In the genomic region with DNA sequence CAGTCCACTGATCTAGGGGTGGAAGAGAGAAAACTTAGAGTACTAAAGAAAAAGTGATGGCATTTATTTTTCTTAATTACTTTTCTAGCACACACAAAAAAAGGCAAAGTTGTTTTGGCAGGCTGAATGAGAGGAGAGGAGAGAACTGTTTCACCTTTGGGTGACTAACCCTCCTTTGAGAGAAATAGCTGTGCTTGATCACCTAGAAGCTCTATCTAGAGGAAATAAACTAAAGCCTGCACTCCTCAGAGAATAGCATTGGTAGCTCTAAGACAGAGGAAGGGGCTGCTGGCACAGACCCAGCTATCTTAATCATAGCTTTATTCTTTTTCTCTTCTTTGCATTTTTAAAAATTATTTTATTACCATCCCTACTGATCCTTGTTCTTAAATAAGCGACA, we compare ENCODE assay signal across 19 cellular contexts. TPM values are rescaled to one million over a fixed set of nuclear protein-coding genes. Genes with fewer than 3 reads are reported as not detected.
DNase-seq lines count a peak whose midpoint lies in the region; ATAC-seq lines count a peak whose summit lies in the region.
"Had no signal": no experiment of that assay in that cellular context is flagged by ENCODE, and none has a peak within 500 bp of the region (broad histone marks: within the 10 kb centered on the region; RNA-seq: fewer than 3 reads in every experiment).

No MANE protein-coding gene starts in this region.

- no peaks in the 10 kb centered on the region for H3K9me3 Mint-ChIP-seq in activated CD8-positive, alpha-beta memory T cell treated with anti-CD3 and anti-CD28 coated beads, Interleukin-2, amount 10 ng/mL, durations not matched to agents 7 days and 5 days (ENCODE audit: low read depth)
- H3K9me3 Mint-ChIP-seq in activated naive CD8-positive, alpha-beta T cell treated with anti-CD3 and anti-CD28 coated beads, Interleukin-2, amount 10 ng/mL, durations not matched to agents 7 days and 5 days = peaks cover 8% of the 10 kb centered on the region
- H3K9me3 Mint-ChIP-seq in stimulated activated effector memory CD8-positive, alpha-beta T cell treated with anti-CD3 and anti-CD28 coated beads, Interleukin-12 subunit alpha, Interleukin-12 subunit beta, amount 100 ng/mL, for 72 hours = no peaks in the 10 kb centered on the region
- H3K9me3 Mint-ChIP-seq: type B pancreatic cell had no signal

- POLR2A ChIA-PET in activated naive CD8-positive, alpha-beta T cell treated with anti-CD3 and anti-CD28 coated beads, Interleukin-2, amount 10 ng/mL, durations not matched to agents 7 days and 5 days (lab: Charles Lee) = interaction anchor here (1.2 to 4.8 kb wide), 3 partner anchors 8 to 60 kb away, joined by 5 to 50 read pairs (median 21); partner anchors contain the start of genes DMTF1 and TMEM243

- no peaks in the 10 kb centered on the region for H3K27me3 Mint-ChIP-seq in activated CD8-positive, alpha-beta memory T cell treated with anti-CD3 and anti-CD28 coated beads, Interleukin-2, amount 10 ng/mL, durations not matched to agents 7 days and 5 days
- no peaks in the 10 kb centered on the region for H3K27me3 Mint-ChIP-seq in activated naive CD8-positive, alpha-beta T cell treated with anti-CD3 and anti-CD28 coated beads, Interleukin-2, amount 10 ng/mL, durations not matched to agents 7 days and 5 days
- H3K27me3 Mint-ChIP-seq: type B pancreatic cell had no signal

- CTCF ChIA-PET in activated CD8-positive, alpha-beta memory T cell treated with anti-CD3 and anti-CD28 coated beads, Interleukin-2, amount 10 ng/mL, durations not matched to agents 7 days and 5 days (lab: Charles Lee) = interaction anchor here (1.1 to 2.6 kb wide), 8 partner anchors 8 to 65 kb away, joined by 3 to 13 read pairs (median 5); partner anchors contain the start of gene DMTF1

- peaks cover 48% of the 10 kb centered on the region for H3K36me3 Mint-ChIP-seq in activated CD8-positive, alpha-beta memory T cell treated with anti-CD3 and anti-CD28 coated beads, Interleukin-2, amount 10 ng/mL, durations not matched to agents 7 days and 5 days
- peaks cover 32% of the 10 kb centered on the region for H3K36me3 Mint-ChIP-seq in activated naive CD8-positive, alpha-beta T cell treated with anti-CD3 and anti-CD28 coated beads, Interleukin-2, amount 10 ng/mL, durations not matched to agents 7 days and 5 days
- peaks cover 80% of the 10 kb centered on the region for H3K36me3 Mint-ChIP-seq in stimulated activated effector memory CD8-positive, alpha-beta T cell treated with anti-CD3 and anti-CD28 coated beads, Interleukin-12 subunit alpha, Interleukin-12 subunit beta, amount 100 ng/mL, for 72 hours

- DNase-seq in activated CD8-positive, alpha-beta memory T cell treated with anti-CD3 and anti-CD28 coated beads, Interleukin-2, amount 10 ng/mL, durations not matched to agents 7 days and 5 days = no peak
- DNase-seq in activated CD8-positive, alpha-beta memory T cell treated with anti-CD3 and anti-CD28 coated beads for 24 hours = no peak
- DNase-seq in NAMALWA (ENCODE audit: low spot score) (peak; percentile 22), DMS114 treated with DMSO at 0.1 percent for 48 hours (lab: John Stamatoyannopoulos, UW; ENCODE audit: unreplicated experiment) (no peak), NCI-H510A treated with DMSO at 0.1 percent for 48 hours (lab: John Stamatoyannopoulos, UW) (no peak)
- DNase-seq in activated naive CD8-positive, alpha-beta T cell treated with anti-CD3 and anti-CD28 coated beads, Interleukin-2, amount 10 ng/mL, durations not matched to agents 7 days and 5 days = no peak
- no peak for DNase-seq in stimulated activated effector memory CD8-positive, alpha-beta T cell treated with anti-CD3 and anti-CD28 coated beads, Interleukin-12 subunit alpha, Interleukin-12 subunit beta, amount 100 ng/mL, for 72 hours (ENCODE audit: low spot score in 2 of 2)
- no peak for DNase-seq in stimulated activated CD4-positive, alpha-beta T cell treated with anti-CD3 and anti-CD28 coated beads, Interleukin-2, amount 100 ng/mL, for 24 hours
- DNase-seq: body of pancreas; esophagus squamous epithelium; GDM1; islet precursor cell; NCI-H2107; NCI-H748 treated with DMSO at 0.1 percent for 48 hours; sigmoid colon; stimulated activated CD4-positive, alpha-beta T cell treated with anti-CD3 and anti-CD28 coated beads, Interleukin-2, amount 100 ng/mL, for 48 hours had no signal

- no peak for ATAC-seq in activated CD8-positive, alpha-beta memory T cell treated with anti-CD3 and anti-CD28 coated beads, Interleukin-2, amount 10 ng/mL, durations not matched to agents 7 days and 5 days
- ATAC-seq in activated naive CD8-positive, alpha-beta T cell treated with anti-CD3 and anti-CD28 coated beads, Interleukin-2, amount 10 ng/mL, durations not matched to agents 7 days and 5 days (ENCODE audit: low read depth) = no peak
- ATAC-seq in stimulated activated effector memory CD8-positive, alpha-beta T cell treated with anti-CD3 and anti-CD28 coated beads, Interleukin-12 subunit alpha, Interleukin-12 subunit beta, amount 100 ng/mL, for 72 hours = no peak
- ATAC-seq: A549; activated CD4-positive, CD25-positive, alpha-beta regulatory T cell treated with anti-CD3 and anti-CD28 coated beads, Interleukin-2, amount 50 U/mL, for 24 hours; body of pancreas had no signal

- H3K27ac Mint-ChIP-seq in activated CD8-positive, alpha-beta memory T cell treated with anti-CD3 and anti-CD28 coated beads, Interleukin-2, amount 10 ng/mL, durations not matched to agents 7 days and 5 days = peak overlapping the region; percentile 88
- H3K27ac Mint-ChIP-seq in activated naive CD8-positive, alpha-beta T cell treated with anti-CD3 and anti-CD28 coated beads, Interleukin-2, amount 10 ng/mL, durations not matched to agents 7 days and 5 days = peak overlapping the region; percentile 97
- peak overlapping the region; percentile 61 for H3K27ac Mint-ChIP-seq in stimulated activated effector memory CD8-positive, alpha-beta T cell treated with anti-CD3 and anti-CD28 coated beads, Interleukin-12 subunit alpha, Interleukin-12 subunit beta, amount 100 ng/mL, for 72 hours
- H3K27ac Mint-ChIP-seq: type B pancreatic cell had no signal

- H3K4me3 Mint-ChIP-seq in activated CD8-positive, alpha-beta memory T cell treated with anti-CD3 and anti-CD28 coated beads, Interleukin-2, amount 10 ng/mL, durations not matched to agents 7 days and 5 days = no peak overlapping the region
- H3K4me3 Mint-ChIP-seq in activated naive CD8-positive, alpha-beta T cell treated with anti-CD3 and anti-CD28 coated beads, Interleukin-2, amount 10 ng/mL, durations not matched to agents 7 days and 5 days = peak overlapping the region; percentile 81
- H3K4me3 Mint-ChIP-seq in stimulated activated effector memory CD8-positive, alpha-beta T cell treated with anti-CD3 and anti-CD28 coated beads, Interleukin-12 subunit alpha, Interleukin-12 subunit beta, amount 100 ng/mL, for 72 hours = peak overlapping the region; percentile 40
- H3K4me3 Mint-ChIP-seq: type B pancreatic cell had no signal

- H3K4me1 Mint-ChIP-seq in activated CD8-positive, alpha-beta memory T cell treated with anti-CD3 and anti-CD28 coated beads, Interleukin-2, amount 10 ng/mL, durations not matched to agents 7 days and 5 days = peaks cover 73% of the 10 kb centered on the region
- H3K4me1 Mint-ChIP-seq in activated naive CD8-positive, alpha-beta T cell treated with anti-CD3 and anti-CD28 coated beads, Interleukin-2, amount 10 ng/mL, durations not matched to agents 7 days and 5 days = peaks cover 68% of the 10 kb centered on the region
- peaks cover 67% of the 10 kb centered on the region for H3K4me1 Mint-ChIP-seq in stimulated activated effector memory CD8-positive, alpha-beta T cell treated with anti-CD3 and anti-CD28 coated beads, Interleukin-12 subunit alpha, Interleukin-12 subunit beta, amount 100 ng/mL, for 72 hours

RNA-seq across cellular contexts. Expression of gene TMEM243, which starts 6.3 kb away (rescaled TPM):
- total RNA-seq in activated CD8-positive, alpha-beta memory T cell treated with anti-CD3 and anti-CD28 coated beads, Interleukin-2, amount 10 ng/mL, durations not matched to agents 7 days and 5 days = 10 to 100 TPM; 32.2 to 42.3 TPM
- 10 to 100 TPM; 56.1 to 59.5 TPM for total RNA-seq in activated naive CD8-positive, alpha-beta T cell treated with anti-CD3 and anti-CD28 coated beads, Interleukin-2, amount 10 ng/mL, durations not matched to agents 7 days and 5 days
